Comparison of ENCODE assay signal across 8 cellular contexts in the genomic region with DNA sequence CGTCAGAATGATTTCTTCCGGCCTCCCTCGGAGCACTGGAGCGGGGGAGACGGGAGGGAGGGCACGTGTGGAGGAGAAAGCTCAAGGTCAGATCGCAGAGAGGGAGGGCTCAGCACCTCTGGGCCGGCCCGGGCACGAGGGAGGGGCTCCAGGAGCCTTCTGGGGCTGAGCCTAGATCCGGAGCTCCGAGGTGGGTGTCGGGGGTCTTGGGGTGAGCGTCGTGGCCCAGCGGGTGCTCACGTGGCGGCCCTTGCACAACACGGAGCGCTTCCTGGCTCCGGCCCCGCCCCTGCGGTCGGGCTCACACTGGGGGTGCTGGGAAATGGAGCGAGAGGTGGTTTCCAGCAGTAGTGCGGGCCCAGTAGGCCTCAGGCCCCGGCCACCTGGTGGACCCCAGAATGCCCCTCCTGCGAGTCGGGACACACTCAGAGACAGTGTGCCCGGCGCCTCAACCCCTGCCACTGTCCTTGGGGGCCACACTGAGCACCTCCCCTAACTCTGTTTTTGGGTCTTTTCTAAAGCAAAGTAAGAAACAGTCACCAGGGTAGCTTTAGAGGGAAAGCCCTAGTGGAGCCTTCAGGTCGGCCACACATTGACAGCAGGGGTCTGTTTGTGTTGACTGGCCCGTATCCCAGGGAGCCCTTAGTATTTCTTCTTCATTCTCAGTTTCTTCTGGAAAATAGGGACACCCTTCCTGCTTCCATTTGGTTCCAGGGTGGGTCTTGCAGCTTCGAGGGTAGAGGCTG. TPM values are rescaled to one million over a fixed set of nuclear protein-coding genes. Genes with fewer than 3 reads are reported as not detected.
DNase-seq lines count a peak whose midpoint lies in the region; ATAC-seq and TF ChIP-seq lines count a peak whose summit lies in the region.

No MANE protein-coding gene starts in this region.

- peaks cover 4 to 10% of the 10 kb centered on the region in 2 donors for H3K4me1 ChIP-seq in ascending aorta
- no peaks in the 10 kb centered on the region for H3K4me1 ChIP-seq in iPS DF 6.9 (ENCODE audit: control insufficient read depth, insufficient read depth, low read length)
- H3K4me1 ChIP-seq in skeletal muscle satellite cell (ENCODE audit: control insufficient read depth, insufficient read depth, low read length), result peaks cover 26% of the 10 kb centered on the region

- peak; percentile 60 for ATAC-seq in GM19397 (IDR thresholded peaks at IDR 0.05; ENCODE audit: unreplicated experiment)
- ATAC-seq in HG03520 (IDR thresholded peaks at IDR 0.05; ENCODE audit: unreplicated experiment), result peak; percentile 67

- H3K9me3 ChIP-seq in ascending aorta, result no peaks in the 10 kb centered on the region
- no peaks in the 10 kb centered on the region for H3K9me3 ChIP-seq in iPS DF 6.9 (ENCODE audit: control insufficient read depth, insufficient read depth, low read length)
- H3K9me3 ChIP-seq in skeletal muscle satellite cell (replicated peaks; ENCODE audit: low read length), result no peaks in the 10 kb centered on the region

- peak overlapping the region; percentile 95 for H3K9ac ChIP-seq in skeletal muscle satellite cell (ENCODE audit: low read depth, low read length)

- DNase-seq in COLO668 (lab: John Stamatoyannopoulos, UW; ENCODE audit: unreplicated experiment) (peak; percentile 69), T follicular helper cell (ENCODE audit: low read depth) (peak; percentile 42), ascending aorta (ENCODE audit: low spot score in 2 of 2) (peak in 1 of 2 donors; percentile 84), iPS DF 6.9 (ENCODE audit: low read depth, low spot score) (no peak), putamen (ENCODE audit: low spot score) (no peak)

- TF ChIP-seq CTCF in ascending aorta (IDR thresholded peaks at IDR 0.05), result no peak

- H3K27me3 ChIP-seq in ascending aorta (no peaks in the 10 kb centered on the region), iPS DF 6.9 (ENCODE audit: control insufficient read depth, insufficient read depth, low read length) (no peaks in the 10 kb centered on the region), skeletal muscle satellite cell (ENCODE audit: control insufficient read depth, insufficient read depth, low read length) (no peaks in the 10 kb centered on the region)

- no CpG with 5 or more reads among the region's 34 CpGs for WGBS in iPS DF 6.9 (ENCODE audit: insufficient coverage, insufficient read length)

- H3K27ac ChIP-seq in ascending aorta (peak overlapping the region; percentile 64 to 73), iPS DF 6.9 (ENCODE audit: low read length) (no peak overlapping the region)

- intact Hi-C loops in ascending aorta (cut with DNase I), result no loop called here

- H3K4me2 ChIP-seq in skeletal muscle satellite cell (ENCODE audit: low read length), result peak overlapping the region; percentile 98

- H3K4me3 ChIP-seq in ascending aorta (peak overlapping the region; percentile 67 to 80), iPS DF 6.9 (ENCODE audit: low read length) (peak overlapping the region; percentile 66), skeletal muscle satellite cell (ENCODE audit: low read length) (peak overlapping the region; percentile 89)

- H3K36me3 ChIP-seq in ascending aorta, result peaks cover 20 to 36% of the 10 kb centered on the region in 2 donors
- peaks cover 24% of the 10 kb centered on the region for H3K36me3 ChIP-seq in iPS DF 6.9 (ENCODE audit: control insufficient read depth, insufficient read depth, low read length)
- H3K36me3 ChIP-seq in skeletal muscle satellite cell (ENCODE audit: insufficient read depth, low read length), result peaks cover 45% of the 10 kb centered on the region

RNA-seq across cellular contexts. Expression of gene PPIF, which starts 0.8 kb away (rescaled TPM):
- 172 TPM for total RNA-seq in ascending aorta
- total RNA-seq in skeletal muscle satellite cell (2012; rRNA removed), result 56.0 and 66.0 TPM in 2 replicates

Comparison
In these comparisons a context has a peak if more than half of its experiments do, and no peak if none do; other contexts are left out.
1. DNase-seq: peak in COLO668 (single experiment) and T follicular helper cell (single experiment); none in iPS DF 6.9 (single experiment) and putamen (single experiment).
2. Peak in every context shown above with its lines, with median percentiles within 50 percentile points of each other: H3K4me3 ChIP-seq.